Comparison of ENCODE assay signal across 3 cellular contexts in the genomic region with DNA sequence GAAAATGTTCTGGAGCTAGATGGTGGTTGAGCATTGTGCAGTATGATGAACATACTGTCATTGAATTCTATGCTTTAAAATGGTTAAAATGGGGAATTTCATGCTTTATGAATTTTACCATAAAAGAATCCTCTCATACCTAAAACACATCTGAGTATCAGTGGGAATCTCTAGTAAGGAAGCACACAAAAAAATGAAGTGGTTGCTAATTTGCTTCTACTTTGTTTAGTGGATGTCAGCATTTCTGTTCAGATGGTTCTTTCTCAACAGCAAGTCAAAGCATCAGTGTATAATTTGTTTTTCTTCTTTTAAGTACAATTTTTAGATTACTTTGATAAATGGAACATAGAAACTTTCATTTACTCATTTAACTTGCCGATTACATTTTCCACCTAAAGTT.
TF ChIP-seq lines count a peak whose summit lies in the region.

No MANE protein-coding gene starts in this region.

TF ChIP-seq in HepG2, 621 proteins besides CTCF, POLR2A, EP300 and RAD21:
- peak; percentile 38; the same call in 1 of the 2 replicates for TF ChIP-seq MAFF (IDR thresholded peaks at IDR 0.05; ENCODE audit: low read depth, low read length)
- no peak for TF ChIP-seq ZNF232 (CRISPR knock-in tag; IDR thresholded peaks at IDR 0.05; ENCODE audit: borderline replicate concordance)
- TF ChIP-seq, protein P1, sequence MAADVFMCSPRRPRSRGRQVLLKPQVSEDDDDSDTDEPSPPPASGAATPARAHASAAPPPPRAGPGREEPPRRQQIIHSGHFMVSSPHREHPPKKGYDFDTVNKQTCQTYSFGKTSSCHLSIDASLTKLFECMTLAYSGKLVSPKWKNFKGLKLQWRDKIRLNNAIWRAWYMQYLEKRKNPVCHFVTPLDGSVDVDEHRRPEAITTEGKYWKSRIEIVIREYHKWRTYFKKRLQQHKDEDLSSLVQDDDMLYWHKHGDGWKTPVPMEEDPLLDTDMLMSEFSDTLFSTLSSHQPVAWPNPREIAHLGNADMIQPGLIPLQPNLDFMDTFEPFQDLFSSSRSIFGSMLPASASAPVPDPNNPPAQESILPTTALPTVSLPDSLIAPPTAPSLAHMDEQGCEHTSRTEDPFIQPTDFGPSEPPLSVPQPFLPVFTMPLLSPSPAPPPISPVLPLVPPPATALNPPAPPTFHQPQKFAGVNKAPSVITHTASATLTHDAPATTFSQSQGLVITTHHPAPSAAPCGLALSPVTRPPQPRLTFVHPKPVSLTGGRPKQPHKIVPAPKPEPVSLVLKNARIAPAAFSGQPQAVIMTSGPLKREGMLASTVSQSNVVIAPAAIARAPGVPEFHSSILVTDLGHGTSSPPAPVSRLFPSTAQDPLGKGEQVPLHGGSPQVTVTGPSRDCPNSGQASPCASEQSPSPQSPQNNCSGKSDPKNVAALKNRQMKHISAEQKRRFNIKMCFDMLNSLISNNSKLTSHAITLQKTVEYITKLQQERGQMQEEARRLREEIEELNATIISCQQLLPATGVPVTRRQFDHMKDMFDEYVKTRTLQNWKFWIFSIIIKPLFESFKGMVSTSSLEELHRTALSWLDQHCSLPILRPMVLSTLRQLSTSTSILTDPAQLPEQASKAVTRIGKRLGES (CRISPR knock-in tag; IDR thresholded peaks at IDR 0.05; ENCODE audit: borderline replicate concordance): no peak
- peak in 1 of 2 experiments; percentile 63; a peak in 3 of 4 replicates for TF ChIP-seq MAFK (conservative IDR thresholded peaks at IDR 0.05 in 1 of 2, IDR thresholded peaks at IDR 0.05 in 1 of 2; ENCODE audit: low read length in 2 of 2)

TF ChIP-seq in IMR-90, 13 proteins besides CTCF, POLR2A, EP300 and RAD21:
- TF ChIP-seq RFX5 (IDR thresholded peaks at IDR 0.05; ENCODE audit: low read depth, low read length): no peak
- TF ChIP-seq CEBPB (IDR thresholded peaks at IDR 0.05; ENCODE audit: low read depth, low read length): no peak
- peak; percentile 52 for TF ChIP-seq MAFK (IDR thresholded peaks at IDR 0.05; ENCODE audit: low read depth, low read length)
TF ChIP-seq in IMR-90: peak in this region for 1.

TF ChIP-seq in K562, 482 proteins besides CTCF, POLR2A, EP300 and RAD21:
- TF ChIP-seq SIRT6 (IDR thresholded peaks at IDR 0.05; ENCODE audit: low read depth, low read length) (no peak), ZNF316 (IDR thresholded peaks at IDR 0.05) (peak; percentile 30; the same call in 1 of the 2 replicates)
- TF ChIP-seq, protein P2, sequence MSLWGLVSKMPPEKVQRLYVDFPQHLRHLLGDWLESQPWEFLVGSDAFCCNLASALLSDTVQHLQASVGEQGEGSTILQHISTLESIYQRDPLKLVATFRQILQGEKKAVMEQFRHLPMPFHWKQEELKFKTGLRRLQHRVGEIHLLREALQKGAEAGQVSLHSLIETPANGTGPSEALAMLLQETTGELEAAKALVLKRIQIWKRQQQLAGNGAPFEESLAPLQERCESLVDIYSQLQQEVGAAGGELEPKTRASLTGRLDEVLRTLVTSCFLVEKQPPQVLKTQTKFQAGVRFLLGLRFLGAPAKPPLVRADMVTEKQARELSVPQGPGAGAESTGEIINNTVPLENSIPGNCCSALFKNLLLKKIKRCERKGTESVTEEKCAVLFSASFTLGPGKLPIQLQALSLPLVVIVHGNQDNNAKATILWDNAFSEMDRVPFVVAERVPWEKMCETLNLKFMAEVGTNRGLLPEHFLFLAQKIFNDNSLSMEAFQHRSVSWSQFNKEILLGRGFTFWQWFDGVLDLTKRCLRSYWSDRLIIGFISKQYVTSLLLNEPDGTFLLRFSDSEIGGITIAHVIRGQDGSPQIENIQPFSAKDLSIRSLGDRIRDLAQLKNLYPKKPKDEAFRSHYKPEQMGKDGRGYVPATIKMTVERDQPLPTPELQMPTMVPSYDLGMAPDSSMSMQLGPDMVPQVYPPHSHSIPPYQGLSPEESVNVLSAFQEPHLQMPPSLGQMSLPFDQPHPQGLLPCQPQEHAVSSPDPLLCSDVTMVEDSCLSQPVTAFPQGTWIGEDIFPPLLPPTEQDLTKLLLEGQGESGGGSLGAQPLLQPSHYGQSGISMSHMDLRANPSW (CRISPR knock-in tag; IDR thresholded peaks at IDR 0.05): no peak
